ENCODE assay signal across 10 cellular contexts in genomic region chr15:101128696-101129095, GRCh38.
DNase-seq lines count a peak whose midpoint lies in the region; ATAC-seq and TF ChIP-seq lines count a peak whose summit lies in the region.
"Had no signal": no experiment of that assay in that cellular context is flagged by ENCODE, and none has a peak within 500 bp of the region (broad histone marks: within the 10 kb centered on the region; RNA-seq: fewer than 3 reads in every experiment).

No MANE protein-coding gene starts in this region.

- no peak for DNase-seq in stimulated activated naive CD8-positive, alpha-beta T cell treated with anti-CD3 and anti-CD28 coated beads, Interleukin-15, Interleukin-2, amounts not matched to agents 100 U/mL and 50 U/mL, for 24 hours
- DNase-seq in mesothelial cell of epicardium (ENCODE audit: low spot score in 2 of 2, unreplicated experiment in 2 of 2) (no peak), SIG-M5 (lab: John Stamatoyannopoulos, UW) (no peak)
- no peak for DNase-seq in stimulated activated CD4-positive, alpha-beta T cell treated with anti-CD3 and anti-CD28 coated beads, Interleukin-4, amount 100 ng/mL, for 4 hours
- DNase-seq: occipital lobe; stimulated activated naive CD4-positive, alpha-beta T cell had no signal

- H3K36me3 Mint-ChIP-seq in stimulated activated naive CD8-positive, alpha-beta T cell treated with anti-CD3 and anti-CD28 coated beads, Interleukin-15, Interleukin-2, amounts not matched to agents 100 ng/mL and 50 ng/mL, for 24 hours (ENCODE audit: low read depth): no peaks in the 10 kb centered on the region
- no peaks in the 10 kb centered on the region for H3K36me3 Mint-ChIP-seq in activated T-helper 17 cell treated with anti-CD3 and anti-CD28 coated beads, Interleukin-2, amount 50 U/mL, for 72 hours (ENCODE audit: low read depth)
- H3K36me3 Mint-ChIP-seq in mesothelial cell of epicardium: no peaks in the 10 kb centered on the region

- peaks cover 61% of the 10 kb centered on the region for H3K4me1 Mint-ChIP-seq in stimulated activated naive CD8-positive, alpha-beta T cell treated with anti-CD3 and anti-CD28 coated beads, Interleukin-15, Interleukin-2, amounts not matched to agents 100 ng/mL and 50 ng/mL, for 24 hours (ENCODE audit: low read depth)
- H3K4me1 Mint-ChIP-seq in activated T-helper 17 cell treated with anti-CD3 and anti-CD28 coated beads, Interleukin-2, amount 50 U/mL, for 72 hours: peaks cover 35% of the 10 kb centered on the region
- H3K4me1 Mint-ChIP-seq in mesothelial cell of epicardium: peaks cover 17% of the 10 kb centered on the region

- no peak overlapping the region for H3K4me3 Mint-ChIP-seq in stimulated activated naive CD8-positive, alpha-beta T cell treated with anti-CD3 and anti-CD28 coated beads, Interleukin-15, Interleukin-2, amounts not matched to agents 100 ng/mL and 50 ng/mL, for 24 hours
- H3K4me3 Mint-ChIP-seq in activated T-helper 17 cell treated with anti-CD3 and anti-CD28 coated beads, Interleukin-2, amount 50 U/mL, for 72 hours: peak overlapping the region; percentile 76
- H3K4me3 Mint-ChIP-seq in mesothelial cell of epicardium: no peak overlapping the region

- H3K9me3 Mint-ChIP-seq in stimulated activated naive CD8-positive, alpha-beta T cell treated with anti-CD3 and anti-CD28 coated beads, Interleukin-15, Interleukin-2, amounts not matched to agents 100 ng/mL and 50 ng/mL, for 24 hours: peaks cover 4% of the 10 kb centered on the region
- H3K9me3 Mint-ChIP-seq in activated T-helper 17 cell treated with anti-CD3 and anti-CD28 coated beads, Interleukin-2, amount 50 U/mL, for 72 hours: no peaks in the 10 kb centered on the region
- peaks cover 8% of the 10 kb centered on the region for H3K9me3 Mint-ChIP-seq in mesothelial cell of epicardium

- no peaks in the 10 kb centered on the region for H3K27me3 Mint-ChIP-seq in stimulated activated naive CD8-positive, alpha-beta T cell treated with anti-CD3 and anti-CD28 coated beads, Interleukin-15, Interleukin-2, amounts not matched to agents 100 ng/mL and 50 ng/mL, for 24 hours
- H3K27me3 Mint-ChIP-seq in activated T-helper 17 cell treated with anti-CD3 and anti-CD28 coated beads, Interleukin-2, amount 50 U/mL, for 72 hours: no peaks in the 10 kb centered on the region
- H3K27me3 Mint-ChIP-seq in mesothelial cell of epicardium (ENCODE audit: low read depth): peaks cover 1% of the 10 kb centered on the region

- no peak for TF ChIP-seq CTCF in mesothelial cell of epicardium (IDR thresholded peaks at IDR 0.05; ENCODE audit: unreplicated experiment)

- no peak for ATAC-seq in stimulated activated naive CD8-positive, alpha-beta T cell treated with anti-CD3 and anti-CD28 coated beads, Interleukin-15, Interleukin-2, amounts not matched to agents 100 U/mL and 50 U/mL, for 24 hours
- no peak for ATAC-seq in activated T-helper 17 cell treated with anti-CD3 and anti-CD28 coated beads, Interleukin-2, amount 50 U/mL, for 72 hours (replicated peaks)
- ATAC-seq in GM19397 (IDR thresholded peaks at IDR 0.05; ENCODE audit: unreplicated experiment): no peak
- no peak for ATAC-seq in GM18498 (IDR thresholded peaks at IDR 0.05; ENCODE audit: unreplicated experiment)

- peak overlapping the region; percentile 97 for H3K27ac Mint-ChIP-seq in stimulated activated naive CD8-positive, alpha-beta T cell treated with anti-CD3 and anti-CD28 coated beads, Interleukin-15, Interleukin-2, amounts not matched to agents 100 ng/mL and 50 ng/mL, for 24 hours
- peak overlapping the region; percentile 22 for H3K27ac Mint-ChIP-seq in activated T-helper 17 cell treated with anti-CD3 and anti-CD28 coated beads, Interleukin-2, amount 50 U/mL, for 72 hours
- H3K27ac Mint-ChIP-seq in mesothelial cell of epicardium: peak overlapping the region; percentile 86

Comparison
In these comparisons a context has a peak if more than half of its experiments do, and no peak if none do; other contexts are left out.
1. H3K27ac Mint-ChIP-seq: peak in every context shown above with its lines; median percentile 97 in stimulated activated naive CD8-positive, alpha-beta T cell treated with anti-CD3 and anti-CD28 coated beads, Interleukin-15, Interleukin-2, amounts not matched to agents 100 ng/mL and 50 ng/mL, for 24 hours; 86 in mesothelial cell of epicardium; 22 in activated T-helper 17 cell treated with anti-CD3 and anti-CD28 coated beads, Interleukin-2, amount 50 U/mL, for 72 hours.